Comparison of ENCODE assay signal across 1 cellular context in genomic region chr2:177164584-177165052, GRCh38.
TF ChIP-seq lines count a peak whose summit lies in the region.

No MANE protein-coding gene starts in this region.

TF ChIP-seq in IMR-90, 13 proteins besides CTCF, POLR2A, EP300 and RAD21 (continued from another document):
- TF ChIP-seq, protein P1, sequence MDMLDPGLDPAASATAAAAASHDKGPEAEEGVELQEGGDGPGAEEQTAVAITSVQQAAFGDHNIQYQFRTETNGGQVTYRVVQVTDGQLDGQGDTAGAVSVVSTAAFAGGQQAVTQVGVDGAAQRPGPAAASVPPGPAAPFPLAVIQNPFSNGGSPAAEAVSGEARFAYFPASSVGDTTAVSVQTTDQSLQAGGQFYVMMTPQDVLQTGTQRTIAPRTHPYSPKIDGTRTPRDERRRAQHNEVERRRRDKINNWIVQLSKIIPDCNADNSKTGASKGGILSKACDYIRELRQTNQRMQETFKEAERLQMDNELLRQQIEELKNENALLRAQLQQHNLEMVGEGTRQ (IDR thresholded peaks at IDR 0.05; ENCODE audit: low read depth, low read length) = no peak
- TF ChIP-seq FOS (IDR thresholded peaks at IDR 0.05; ENCODE audit: low read depth, low read length) (0 out of 2 replicates have a peak, but pooled peaks have one; percentile 20), CHD1 (IDR thresholded peaks at IDR 0.05; ENCODE audit: low read depth, low read length) (peak; percentile 85), RFX5 (IDR thresholded peaks at IDR 0.05; ENCODE audit: low read depth, low read length) (no peak), CEBPB (IDR thresholded peaks at IDR 0.05; ENCODE audit: low read depth, low read length) (peak; percentile 100), MXI1 (IDR thresholded peaks at IDR 0.05; ENCODE audit: borderline replicate concordance, low read depth, low read length) (no peak), NFE2L2 (IDR thresholded peaks at IDR 0.05; ENCODE audit: low read depth, low read length) (no peak), MAZ (IDR thresholded peaks at IDR 0.05; ENCODE audit: borderline replicate concordance, low read depth, low read length) (0 out of 2 replicates have a peak, but pooled peaks have one; percentile 24), SMC3 (IDR thresholded peaks at IDR 0.05; ENCODE audit: low read depth, low read length) (peak; percentile 83), BHLHE40 (IDR thresholded peaks at IDR 0.05; ENCODE audit: low read depth, low read length) (no peak)
